27 cellular contexts compared by ENCODE assay signal in genomic region chr17:82693168-82693867, GRCh38.
"Had no signal": no experiment of that assay in that cellular context is flagged by ENCODE, and none has a peak within 500 bp of the region (broad histone marks: within the 10 kb centered on the region; RNA-seq: fewer than 3 reads in every experiment).

No MANE protein-coding gene starts in this region.

- DNase-seq: activated CD4-positive, alpha-beta T cell treated with anti-CD3 and anti-CD28 coated beads for 4 hours; activated CD4-positive, alpha-beta T cell treated with anti-CD3 and anti-CD28 coated beads, Interleukin-2, amount 50 U/mL, for 4 hours; activated CD8-positive, alpha-beta memory T cell treated with anti-CD3 and anti-CD28 coated beads for 24 hours; activated effector memory CD4-positive, alpha-beta T cell treated with anti-CD3 and anti-CD28 coated beads, Interleukin-2, amount 50 U/mL, for 16 hours; activated naive CD4-positive, alpha-beta T cell treated with anti-CD3 and anti-CD28 coated beads for 36 hours; activated naive CD8-positive, alpha-beta T cell treated with anti-CD3 and anti-CD28 coated beads for 36 hours; adrenal gland; cortex of kidney; foreskin fibroblast; head of caudate nucleus; hippocampal formation; left colon; midbrain; occipital lobe; right lobe of liver; stimulated activated CD4-positive, alpha-beta T cell treated with anti-CD3 and anti-CD28 coated beads, Interleukin-4, amount 100 ng/mL, for 24 hours; thyroid gland; upper lobe of right lung had no signal

- H3K27ac ChIP-seq: adrenal gland, ascending aorta, cardiac muscle cell, right lobe of liver, thyroid gland, upper lobe of right lung, VCaP had no signal

- H3K27ac Mint-ChIP-seq: activated naive CD4-positive, alpha-beta T cell treated with anti-CD3 and anti-CD28 coated beads for 36 hours; activated naive CD8-positive, alpha-beta T cell treated with anti-CD3 and anti-CD28 coated beads for 36 hours; activated T-helper 1 cell treated with anti-CD3 and anti-CD28 coated beads, Interleukin-12 subunit alpha, Interleukin-12 subunit beta, Interleukin-2, Interleukin-4 antibody, amounts not matched to agents 30 ng/mL and 10 ng/mL and 1 ng/mL, durations not matched to agents 14 hours and 24 hours and 36 hours; brain; natural killer cell treated with Interleukin-12 subunit alpha and Interleukin-12 subunit beta and Interleukin-15 and Interleukin-18, amount 100 ng/mL, for 72 hours; stimulated activated effector memory CD8-positive, alpha-beta T cell treated with anti-CD3 and anti-CD28 coated beads, Interleukin-12 subunit alpha, Interleukin-12 subunit beta, amount 100 ng/mL, for 72 hours; stimulated activated naive CD8-positive, alpha-beta T cell treated with anti-CD3 and anti-CD28 coated beads, Interleukin-15, Interleukin-2, amounts not matched to agents 100 ng/mL and 50 ng/mL, for 24 hours had no signal

- H3K4me3 Mint-ChIP-seq: activated naive CD4-positive, alpha-beta T cell treated with anti-CD3 and anti-CD28 coated beads for 36 hours; activated naive CD8-positive, alpha-beta T cell treated with anti-CD3 and anti-CD28 coated beads for 36 hours; activated T-helper 1 cell treated with anti-CD3 and anti-CD28 coated beads, Interleukin-12 subunit alpha, Interleukin-12 subunit beta, Interleukin-2, Interleukin-4 antibody, amounts not matched to agents 30 ng/mL and 10 ng/mL and 1 ng/mL, durations not matched to agents 14 hours and 24 hours and 36 hours; natural killer cell treated with Interleukin-12 subunit alpha and Interleukin-12 subunit beta and Interleukin-15 and Interleukin-18, amount 100 ng/mL, for 72 hours; stimulated activated effector memory CD8-positive, alpha-beta T cell treated with anti-CD3 and anti-CD28 coated beads, Interleukin-12 subunit alpha, Interleukin-12 subunit beta, amount 100 ng/mL, for 72 hours; stimulated activated naive CD8-positive, alpha-beta T cell treated with anti-CD3 and anti-CD28 coated beads, Interleukin-15, Interleukin-2, amounts not matched to agents 100 ng/mL and 50 ng/mL, for 24 hours had no signal

- H3K36me3 ChIP-seq: adrenal gland, cardiac muscle cell, right lobe of liver, thyroid gland, upper lobe of right lung had no signal

- H3K9me3 ChIP-seq: right lobe of liver, thyroid gland, upper lobe of right lung had no signal

- H3K27me3 Mint-ChIP-seq: stimulated activated naive CD8-positive, alpha-beta T cell treated with anti-CD3 and anti-CD28 coated beads, Interleukin-15, Interleukin-2, amounts not matched to agents 100 ng/mL and 50 ng/mL, for 24 hours had no signal

- H3K27me3 ChIP-seq: adrenal gland, ascending aorta, right lobe of liver, thyroid gland, upper lobe of right lung had no signal

- ATAC-seq: esophagus mucosa; left colon; natural killer cell treated with Interleukin-12 subunit alpha and Interleukin-12 subunit beta and Interleukin-15 and Interleukin-18, amount 100 ng/mL, for 72 hours; right lobe of liver; stimulated activated effector memory CD8-positive, alpha-beta T cell treated with anti-CD3 and anti-CD28 coated beads, Interleukin-12 subunit alpha, Interleukin-12 subunit beta, amount 100 ng/mL, for 72 hours; upper lobe of right lung had no signal

- H3K4me3 ChIP-seq: adrenal gland, ascending aorta, cardiac muscle cell, right lobe of liver, thyroid gland, upper lobe of right lung had no signal

- H3K36me3 Mint-ChIP-seq: stimulated activated effector memory CD8-positive, alpha-beta T cell treated with anti-CD3 and anti-CD28 coated beads, Interleukin-12 subunit alpha, Interleukin-12 subunit beta, amount 100 ng/mL, for 72 hours had no signal
